9 cellular contexts compared by ENCODE assay signal in genomic region chr4:141654098-141654497, GRCh38. TPM values are rescaled to one million over a fixed set of nuclear protein-coding genes. Genes with fewer than 3 reads are reported as not detected.
DNase-seq lines count a peak whose midpoint lies in the region; ATAC-seq and TF ChIP-seq lines count a peak whose summit lies in the region.
"Had no signal": no experiment of that assay in that cellular context is flagged by ENCODE, and none has a peak within 500 bp of the region (broad histone marks: within the 10 kb centered on the region; RNA-seq: fewer than 3 reads in every experiment).

No MANE protein-coding gene starts in this region.

- H3K4me3 Mint-ChIP-seq in WTC11: no peak overlapping the region

- DNase-seq in SIG-M5 treated with dmso at 0.1 percent for 504 hours (lab: John Stamatoyannopoulos, UW; ENCODE audit: unreplicated experiment) (peak; percentile 2), SIG-M5 (lab: John Stamatoyannopoulos, UW) (no peak), WTC11 (ENCODE audit: low spot score) (peak; percentile 62), iPS-NIHi7 (ENCODE audit: extremely low spot score) (peak; percentile 43), uterus (peak; percentile 18 to 22), NCI-H1048 (lab: John Stamatoyannopoulos, UW) (no peak), vagina (ENCODE audit: extremely low spot score in 2 of 2) (no peak)
- DNase-seq in stimulated activated CD4-positive, alpha-beta T cell treated with anti-CD3 and anti-CD28 coated beads, Interleukin-4, amount 100 ng/mL, for 24 hours: no peak
- DNase-seq: activated CD4-positive, alpha-beta T cell treated with anti-CD3 and anti-CD28 coated beads for 4 hours had no signal

- H3K36me3 ChIP-seq in uterus (no peaks in the 10 kb centered on the region), vagina (no peaks in the 10 kb centered on the region)

- H3K4me1 ChIP-seq in uterus (no peaks in the 10 kb centered on the region), vagina (peaks cover 11% of the 10 kb centered on the region)

- intact Hi-C loops in uterus (cut with DNase I; ENCODE audit: low total_unique reads) (no loop called here), vagina (cut with DNase I) (no loop called here)

- no peaks in the 10 kb centered on the region for H3K4me1 Mint-ChIP-seq in WTC11

- H3K4me3 ChIP-seq in uterus (no peak overlapping the region), vagina (no peak overlapping the region)

- peak; percentile 31; the same call in 1 of the 2 replicates for TF ChIP-seq CTCF in WTC11 (IDR thresholded peaks at IDR 0.05)
- peak in 1 of 4 experiments; percentile 30 for TF ChIP-seq CTCF in uterus (IDR thresholded peaks at IDR 0.05)
- no peak for TF ChIP-seq CTCF in vagina (IDR thresholded peaks at IDR 0.05)

- H3K27me3 ChIP-seq in uterus: no peaks in the 10 kb centered on the region
- H3K27me3 ChIP-seq in vagina: no peaks in the 10 kb centered on the region

- H3K27ac ChIP-seq in uterus (no peak overlapping the region), vagina (no peak overlapping the region)

- H3K9me3 Mint-ChIP-seq in WTC11: no peaks in the 10 kb centered on the region

- TF ChIP-seq POLR2A in uterus (IDR thresholded peaks at IDR 0.05): no peak
- no peak for TF ChIP-seq POLR2A in vagina (IDR thresholded peaks at IDR 0.05)

- peak; percentile 100 for ATAC-seq in WTC11

- H3K9me3 ChIP-seq in uterus (no peaks in the 10 kb centered on the region), vagina (no peaks in the 10 kb centered on the region)

- H3K27me3 Mint-ChIP-seq in WTC11 (ENCODE audit: low read depth): no peaks in the 10 kb centered on the region

- no peaks in the 10 kb centered on the region for H3K36me3 Mint-ChIP-seq in WTC11

- H3K27ac Mint-ChIP-seq in WTC11: no peak overlapping the region

- POLR2A ChIA-PET in WTC11 (lab: Charles Lee): no interaction called here

- CTCF ChIA-PET in WTC11 (lab: Charles Lee): interaction anchor here (0.7 to 1.7 kb wide), 14 partner anchors 8 to 349 kb away, joined by 3 to 9 read pairs (median 4); partner anchors contain the start of gene IL15

TF ChIP-seq in WTC11, 78 proteins besides CTCF, POLR2A, EP300 and RAD21:
- TF ChIP-seq MLX (CRISPR knock-in tag; IDR thresholded peaks at IDR 0.05): no peak
- no peak for TF ChIP-seq TEAD1 (CRISPR knock-in tag; IDR thresholded peaks at IDR 0.05)
- TF ChIP-seq ZNF671 (CRISPR knock-in tag; IDR thresholded peaks at IDR 0.05): no peak
- no peak for TF ChIP-seq CREB1 (CRISPR knock-in tag; IDR thresholded peaks at IDR 0.05)
- TF ChIP-seq STAT6 (CRISPR knock-in tag; conservative IDR thresholded peaks at IDR 0.05; ENCODE audit: low read depth): no peak
- TF ChIP-seq E2F4 (CRISPR knock-in tag; IDR thresholded peaks at IDR 0.05; ENCODE audit: borderline replicate concordance, low read depth): no peak
- TF ChIP-seq SMAD3 (CRISPR knock-in tag; IDR thresholded peaks at IDR 0.05; ENCODE audit: borderline replicate concordance): no peak
- TF ChIP-seq EMX1 (CRISPR knock-in tag; IDR thresholded peaks at IDR 0.05): no peak
- no peak for TF ChIP-seq ATF1 (CRISPR knock-in tag; IDR thresholded peaks at IDR 0.05)
- no peak for TF ChIP-seq AFF4 (CRISPR knock-in tag; IDR thresholded peaks at IDR 0.05; ENCODE audit: borderline replicate concordance)
- no peak for TF ChIP-seq FOXK1 (CRISPR knock-in tag; IDR thresholded peaks at IDR 0.05)
- TF ChIP-seq FOXJ3 (CRISPR knock-in tag; IDR thresholded peaks at IDR 0.05; ENCODE audit: borderline replicate concordance): no peak
- no peak for TF ChIP-seq JAZF1 (CRISPR knock-in tag; IDR thresholded peaks at IDR 0.05)
- no peak for TF ChIP-seq KAT7 (CRISPR knock-in tag; IDR thresholded peaks at IDR 0.05; ENCODE audit: borderline replicate concordance)
- no peak for TF ChIP-seq ZNF138 (CRISPR knock-in tag; conservative IDR thresholded peaks at IDR 0.05)
- TF ChIP-seq JUN (CRISPR knock-in tag; IDR thresholded peaks at IDR 0.05): no peak
- no peak for TF ChIP-seq ZSCAN18 (CRISPR knock-in tag; IDR thresholded peaks at IDR 0.05)

RNA-seq across cellular contexts. Expression of gene IL15, which starts 17.7 kb away (rescaled TPM):
- total RNA-seq in WTC11 (2021) (1.3 to 2.6 TPM (median 2.0 TPM) in 3 replicates), uterus (1 to 10 TPM; 2.3 to 9.8 (median 5.1) TPM), vagina (11.5 TPM)

Comparison
In these comparisons a context has a peak if more than half of its experiments do, and no peak if none do; other contexts are left out.
1. DNase-seq: peak in SIG-M5 treated with dmso at 0.1 percent for 504 hours (single experiment), WTC11 (single experiment), iPS-NIHi7 (single experiment) and uterus (2 of 2); none in SIG-M5 (single experiment), NCI-H1048 (single experiment), stimulated activated CD4-positive, alpha-beta T cell treated with anti-CD3 and anti-CD28 coated beads, Interleukin-4, amount 100 ng/mL, for 24 hours (single experiment) and vagina (0 of 2).